ENCODE assay signal across 1 cellular context in genomic region chr6:81562169-81562568, GRCh38.
A peak's percentile ranks its signal among the peaks of the same experiment; 100 is the strongest.
TF ChIP-seq lines count a peak whose summit lies in the region.

No MANE protein-coding gene starts in this region.

TF ChIP-seq in GM12878, 131 proteins besides CTCF, POLR2A, EP300 and RAD21 (continued from another document):
- TF ChIP-seq IKZF1 (conservative IDR thresholded peaks at IDR 0.05) (0 out of 2 replicates have a peak, but pooled peaks have one; percentile 30), MTA2 (IDR thresholded peaks at IDR 0.05; ENCODE audit: low read depth) (peak; percentile 77)
